20 cellular contexts compared by ENCODE assay signal in the genomic region with DNA sequence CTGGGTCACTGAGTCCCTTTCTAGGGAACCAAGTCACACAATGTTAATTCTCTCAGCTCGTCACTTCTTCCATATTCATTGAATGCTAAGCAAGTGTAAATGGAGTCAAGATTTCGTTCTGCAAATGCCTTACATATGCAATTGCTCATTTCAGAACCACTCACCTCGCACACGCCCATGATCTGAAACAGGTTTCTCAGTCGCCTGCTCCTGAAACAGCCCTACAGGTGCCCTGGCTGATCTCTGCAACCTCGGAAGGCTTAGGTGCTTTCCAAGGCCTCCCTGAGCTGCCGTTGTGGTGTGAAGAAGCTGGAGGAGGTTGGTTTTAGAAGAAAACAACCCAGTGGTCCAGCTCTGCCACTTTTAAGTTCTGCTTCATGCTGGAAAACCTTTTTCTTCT.
DNase-seq lines count a peak whose midpoint lies in the region; ATAC-seq and TF ChIP-seq lines count a peak whose summit lies in the region.
"Had no signal": no experiment of that assay in that cellular context is flagged by ENCODE, and none has a peak within 500 bp of the region (broad histone marks: within the 10 kb centered on the region; RNA-seq: fewer than 3 reads in every experiment).

No MANE protein-coding gene starts in this region.

- peak; percentile 37 for DNase-seq in GM06990 (ENCODE audit: extremely low read depth, insufficient read length)
- DNase-seq in central memory CD4-positive, alpha-beta T cell, result no peak
- no peak for DNase-seq in glomerular visceral epithelial cell (ENCODE audit: extremely low spot score)
- no peak for DNase-seq in NCI-H1436 treated with DMSO at 0.1 percent for 48 hours (lab: John Stamatoyannopoulos, UW)
- DNase-seq: activated CD4-positive, alpha-beta T cell treated with anti-CD3 and anti-CD28 coated beads, Interleukin-2, amount 50 U/mL, for 4 hours; adrenal gland; DND-41; foreskin melanocyte; left ventricle myocardium superior; NCI-H2029; NCI-H526; ovary; PC-9; stimulated activated CD4-positive, alpha-beta T cell treated with anti-CD3 and anti-CD28 coated beads, Interleukin-4, amount 100 ng/mL, for 4 hours; thyroid gland had no signal

- no peaks in the 10 kb centered on the region for H3K36me3 ChIP-seq in GM06990 (ENCODE audit: control insufficient read depth, insufficient read depth, low read length)
- H3K36me3 ChIP-seq: adrenal gland, ovary, thyroid gland had no signal

- no peak for TF ChIP-seq CTCF in GM06990 (IDR thresholded peaks at IDR 0.05; ENCODE audit: insufficient read depth, low read length, poor library complexity, severe bottlenecking)

- H3K4me3 ChIP-seq in GM06990 (replicated peaks; ENCODE audit: low read depth, low read length), result no peak overlapping the region
- H3K4me3 ChIP-seq: adrenal gland, ovary, PC-9, thyroid gland had no signal

- ATAC-seq in GM18873 (IDR thresholded peaks at IDR 0.05; ENCODE audit: low FRiP score, unreplicated experiment) (peak; percentile 46), GM21723 (IDR thresholded peaks at IDR 0.05; ENCODE audit: unreplicated experiment) (peak; percentile 36), HG03469 (IDR thresholded peaks at IDR 0.05; ENCODE audit: unreplicated experiment) (peak; percentile 28), GM21786 (IDR thresholded peaks at IDR 0.05; ENCODE audit: unreplicated experiment) (no peak)
- ATAC-seq: HCT116, left ventricle myocardium superior had no signal

- no peaks in the 10 kb centered on the region for H3K27me3 ChIP-seq in GM06990 (replicated peaks; ENCODE audit: control insufficient read depth, insufficient read depth, low read length)
- H3K27me3 ChIP-seq: adrenal gland, ovary, thyroid gland had no signal
